In the genomic region with DNA sequence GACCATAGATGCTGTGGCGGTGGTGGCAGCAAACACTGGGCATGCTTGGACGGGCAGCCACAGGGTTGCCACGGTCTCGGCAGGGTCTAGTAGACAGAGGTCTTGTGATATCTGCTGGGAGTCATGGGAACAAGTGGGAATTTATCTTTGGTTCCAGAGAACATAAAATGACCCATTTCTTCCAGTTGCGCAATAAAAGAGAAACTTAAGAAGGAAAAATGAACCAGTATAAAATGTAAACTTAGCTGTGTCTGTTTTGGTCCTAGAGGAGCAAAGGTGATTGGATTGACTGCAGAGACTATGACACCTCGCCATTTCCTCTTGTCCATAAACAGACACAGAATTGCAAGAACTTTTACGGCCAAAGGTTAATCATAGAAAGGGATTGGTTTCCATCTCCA, we compare ENCODE assay signal across 14 cellular contexts.
DNase-seq lines count a peak whose midpoint lies in the region; ATAC-seq and TF ChIP-seq lines count a peak whose summit lies in the region.
"Had no signal": no experiment of that assay in that cellular context is flagged by ENCODE, and none has a peak within 500 bp of the region (broad histone marks: within the 10 kb centered on the region; RNA-seq: fewer than 3 reads in every experiment).

No MANE protein-coding gene starts in this region.

- H3K9me3 ChIP-seq in aorta (ENCODE audit: control insufficient read depth, low read length) (no peaks in the 10 kb centered on the region), trophoblast cell (ENCODE audit: insufficient read depth, low read depth, low read length) (no peaks in the 10 kb centered on the region)

- no peak overlapping the region for H3K18ac ChIP-seq in trophoblast cell (ENCODE audit: low read length)

- no peak overlapping the region for H3K4me3 Mint-ChIP-seq in activated T-cell treated with anti-CD3 and anti-CD28 coated beads, Interleukin-2, amount 50 U/mL, for 72 hours
- H3K4me3 Mint-ChIP-seq in mesothelial cell of epicardium: no peak overlapping the region
- H3K4me3 Mint-ChIP-seq: activated CD4-positive, alpha-beta T cell treated with anti-CD3 and anti-CD28 coated beads, Interleukin-2, amount 10 ng/mL, durations not matched to agents 24 days and 14 days; activated naive CD8-positive, alpha-beta T cell treated with anti-CD3 and anti-CD28 coated beads, Interleukin-2, amount 10 ng/mL, durations not matched to agents 7 days and 5 days; CD4-positive, CD25-positive, alpha-beta regulatory T cell had no signal

- no peak overlapping the region for H3K9ac ChIP-seq in trophoblast cell (ENCODE audit: low read length)

- TF ChIP-seq CTCF in fibroblast of villous mesenchyme (IDR thresholded peaks at IDR 0.05; ENCODE audit: insufficient read depth, low read depth, low read length) (no peak), mesothelial cell of epicardium (IDR thresholded peaks at IDR 0.05; ENCODE audit: unreplicated experiment) (no peak)

- H4K91ac ChIP-seq in trophoblast cell (ENCODE audit: low read depth, low read length): no peak overlapping the region

- H3K4me3 ChIP-seq in fibroblast of villous mesenchyme (ENCODE audit: low read depth, low read length) (no peak overlapping the region), aorta (ENCODE audit: low read length in 2 of 2) (no peak overlapping the region), trophoblast cell (ENCODE audit: low read depth, low read length) (no peak overlapping the region)

- no peak for DNase-seq in activated T-cell treated with anti-CD3 and anti-CD28 coated beads, Interleukin-2, amount 50 U/mL, for 72 hours
- DNase-seq in activated T-cell treated with anti-CD3 and anti-CD28 coated beads, Interleukin-2, amount 50 U/mL, for 1 hour: no peak
- DNase-seq in fibroblast of villous mesenchyme (ENCODE audit: low read depth) (peak; percentile 85), mesothelial cell of epicardium (ENCODE audit: low spot score in 2 of 2, unreplicated experiment in 2 of 2) (no peak), aorta (peak; percentile 60 to 75), NCI-H2171 (lab: John Stamatoyannopoulos, UW) (no peak), trophoblast cell (no peak), NCI-H774 (lab: John Stamatoyannopoulos, UW) (no peak)
- DNase-seq: 8988T; activated CD4-positive, alpha-beta T cell treated with anti-CD3 and anti-CD28 coated beads, Interleukin-2, amount 10 ng/mL, durations not matched to agents 24 days and 14 days; activated naive CD8-positive, alpha-beta T cell treated with anti-CD3 and anti-CD28 coated beads, Interleukin-2, amount 10 ng/mL, durations not matched to agents 7 days and 5 days; CD4-positive, CD25-positive, alpha-beta regulatory T cell; NCI-H1417 treated with DMSO at 0.1 percent for 48 hours; NCI-H226 had no signal

- no peaks in the 10 kb centered on the region for H3K36me3 ChIP-seq in aorta (ENCODE audit: control insufficient read depth in 1 of 2, insufficient read depth in 2 of 2, low read length in 1 of 2)
- no peaks in the 10 kb centered on the region for H3K36me3 ChIP-seq in trophoblast cell (ENCODE audit: control insufficient read depth in 1 of 2, insufficient read depth in 2 of 2, low read length in 2 of 2)

- no peak for ATAC-seq in activated T-cell treated with anti-CD3 and anti-CD28 coated beads, Interleukin-2, amount 50 U/mL, for 72 hours (replicated peaks in 1 of 2)
- peak; percentile 86 for ATAC-seq in aorta (ENCODE audit: low FRiP score)

- no peak overlapping the region for H3K23ac ChIP-seq in trophoblast cell (ENCODE audit: low read length)

- H3K27ac Mint-ChIP-seq in activated T-cell treated with anti-CD3 and anti-CD28 coated beads, Interleukin-2, amount 50 U/mL, for 72 hours: peak overlapping the region; percentile 33
- peak overlapping the region; percentile 57 for H3K27ac Mint-ChIP-seq in mesothelial cell of epicardium
- H3K27ac Mint-ChIP-seq: activated CD4-positive, alpha-beta T cell treated with anti-CD3 and anti-CD28 coated beads, Interleukin-2, amount 10 ng/mL, durations not matched to agents 24 days and 14 days; activated naive CD8-positive, alpha-beta T cell treated with anti-CD3 and anti-CD28 coated beads, Interleukin-2, amount 10 ng/mL, durations not matched to agents 7 days and 5 days; CD4-positive, CD25-positive, alpha-beta regulatory T cell had no signal

- H2AK5ac ChIP-seq in trophoblast cell (ENCODE audit: low read length): no peak overlapping the region

- H4K8ac ChIP-seq in trophoblast cell (ENCODE audit: low read depth, low read length): no peak overlapping the region

- intact Hi-C loops in aorta (cut with DNase I): loop anchor here in 1 of 2 donors (10.0 kb wide), 1 partner anchor 64 kb away; no protein-coding TSS in a partner anchor

- no peaks in the 10 kb centered on the region for H3K27me3 ChIP-seq in aorta (ENCODE audit: control insufficient read depth in 1 of 2, insufficient read depth in 2 of 2, low read length in 1 of 2)
- H3K27me3 ChIP-seq in trophoblast cell (ENCODE audit: insufficient read depth, low read length): no peaks in the 10 kb centered on the region

- H4K12ac ChIP-seq in trophoblast cell (ENCODE audit: low read depth, low read length): no peak overlapping the region

- WGBS in aorta, 2 donors: 43 to 45% methylated on average over 7 of the region's 7 CpGs
- no CpG with 5 or more reads among the region's 7 CpGs for WGBS in trophoblast cell (ENCODE audit: extremely low coverage, insufficient coverage, insufficient read length)

- no peaks in the 10 kb centered on the region for H3K4me1 Mint-ChIP-seq in activated T-cell treated with anti-CD3 and anti-CD28 coated beads, Interleukin-2, amount 50 U/mL, for 72 hours (ENCODE audit: low read depth)
- peaks cover 24% of the 10 kb centered on the region for H3K4me1 Mint-ChIP-seq in mesothelial cell of epicardium
- H3K4me1 Mint-ChIP-seq: activated CD4-positive, alpha-beta T cell treated with anti-CD3 and anti-CD28 coated beads, Interleukin-2, amount 10 ng/mL, durations not matched to agents 24 days and 14 days; activated naive CD8-positive, alpha-beta T cell treated with anti-CD3 and anti-CD28 coated beads, Interleukin-2, amount 10 ng/mL, durations not matched to agents 7 days and 5 days; CD4-positive, CD25-positive, alpha-beta regulatory T cell had no signal

- no peaks in the 10 kb centered on the region for H3K79me2 ChIP-seq in trophoblast cell (ENCODE audit: control insufficient read depth, insufficient read depth, low read length, poor library complexity)

- H3K9me3 Mint-ChIP-seq in activated T-cell treated with anti-CD3 and anti-CD28 coated beads, Interleukin-2, amount 50 U/mL, for 72 hours: no peaks in the 10 kb centered on the region
- H3K9me3 Mint-ChIP-seq in mesothelial cell of epicardium: no peaks in the 10 kb centered on the region
- H3K9me3 Mint-ChIP-seq: activated CD4-positive, alpha-beta T cell treated with anti-CD3 and anti-CD28 coated beads, Interleukin-2, amount 10 ng/mL, durations not matched to agents 24 days and 14 days; activated naive CD8-positive, alpha-beta T cell treated with anti-CD3 and anti-CD28 coated beads, Interleukin-2, amount 10 ng/mL, durations not matched to agents 7 days and 5 days; CD4-positive, CD25-positive, alpha-beta regulatory T cell had no signal

- no peak overlapping the region for H2BK120ac ChIP-seq in trophoblast cell (ENCODE audit: insufficient read depth, low read length, poor library complexity)

- H2BK5ac ChIP-seq in trophoblast cell (ENCODE audit: low read depth, low read length, poor library complexity): no peak overlapping the region

- no peaks in the 10 kb centered on the region for H3K36me3 Mint-ChIP-seq in activated T-cell treated with anti-CD3 and anti-CD28 coated beads, Interleukin-2, amount 50 U/mL, for 72 hours (ENCODE audit: insufficient read depth in 2 of 2)
- no peaks in the 10 kb centered on the region for H3K36me3 Mint-ChIP-seq in mesothelial cell of epicardium
- H3K36me3 Mint-ChIP-seq: activated naive CD8-positive, alpha-beta T cell treated with anti-CD3 and anti-CD28 coated beads, Interleukin-2, amount 10 ng/mL, durations not matched to agents 7 days and 5 days; CD4-positive, CD25-positive, alpha-beta regulatory T cell had no signal

- H3K27ac ChIP-seq in aorta (ENCODE audit: low read depth in 1 of 2, low read length in 2 of 2) (no peak overlapping the region), trophoblast cell (ENCODE audit: low read depth, low read length) (no peak overlapping the region)

- H2BK12ac ChIP-seq in trophoblast cell (ENCODE audit: low read length): no peak overlapping the region

- no peak overlapping the region for H3K4me2 ChIP-seq in trophoblast cell (ENCODE audit: low read length)

- H3K27me3 Mint-ChIP-seq in activated T-cell treated with anti-CD3 and anti-CD28 coated beads, Interleukin-2, amount 50 U/mL, for 72 hours (ENCODE audit: low read depth): peaks cover 11% of the 10 kb centered on the region
- H3K27me3 Mint-ChIP-seq in mesothelial cell of epicardium (ENCODE audit: low read depth): no peaks in the 10 kb centered on the region

- no peaks in the 10 kb centered on the region for H3K79me1 ChIP-seq in trophoblast cell (ENCODE audit: low read length)

- H2AFZ ChIP-seq in trophoblast cell (ENCODE audit: insufficient read depth, low read length, poor library complexity): no peak overlapping the region

- no peaks in the 10 kb centered on the region for H3K4me1 ChIP-seq in aorta (ENCODE audit: control insufficient read depth in 1 of 2, insufficient read depth in 2 of 2, low read length in 2 of 2)
- no peaks in the 10 kb centered on the region for H3K4me1 ChIP-seq in trophoblast cell (ENCODE audit: control insufficient read depth in 1 of 2, insufficient read depth in 2 of 2, low read length in 2 of 2)

- H3K14ac ChIP-seq in trophoblast cell (ENCODE audit: low read length): no peak overlapping the region

- H3K4ac ChIP-seq in trophoblast cell (ENCODE audit: low read depth, low read length): no peak overlapping the region

Comparison
In these comparisons a context has a peak if more than half of its experiments do, and no peak if none do; other contexts are left out.
1. DNase-seq: peak in fibroblast of villous mesenchyme (single experiment) and aorta (2 of 2); none in activated T-cell treated with anti-CD3 and anti-CD28 coated beads, Interleukin-2, amount 50 U/mL, for 72 hours (0 of 2), activated T-cell treated with anti-CD3 and anti-CD28 coated beads, Interleukin-2, amount 50 U/mL, for 1 hour (single experiment), mesothelial cell of epicardium (0 of 2), NCI-H2171 (single experiment), trophoblast cell (0 of 2) and NCI-H774 (single experiment).